In the genomic region with DNA sequence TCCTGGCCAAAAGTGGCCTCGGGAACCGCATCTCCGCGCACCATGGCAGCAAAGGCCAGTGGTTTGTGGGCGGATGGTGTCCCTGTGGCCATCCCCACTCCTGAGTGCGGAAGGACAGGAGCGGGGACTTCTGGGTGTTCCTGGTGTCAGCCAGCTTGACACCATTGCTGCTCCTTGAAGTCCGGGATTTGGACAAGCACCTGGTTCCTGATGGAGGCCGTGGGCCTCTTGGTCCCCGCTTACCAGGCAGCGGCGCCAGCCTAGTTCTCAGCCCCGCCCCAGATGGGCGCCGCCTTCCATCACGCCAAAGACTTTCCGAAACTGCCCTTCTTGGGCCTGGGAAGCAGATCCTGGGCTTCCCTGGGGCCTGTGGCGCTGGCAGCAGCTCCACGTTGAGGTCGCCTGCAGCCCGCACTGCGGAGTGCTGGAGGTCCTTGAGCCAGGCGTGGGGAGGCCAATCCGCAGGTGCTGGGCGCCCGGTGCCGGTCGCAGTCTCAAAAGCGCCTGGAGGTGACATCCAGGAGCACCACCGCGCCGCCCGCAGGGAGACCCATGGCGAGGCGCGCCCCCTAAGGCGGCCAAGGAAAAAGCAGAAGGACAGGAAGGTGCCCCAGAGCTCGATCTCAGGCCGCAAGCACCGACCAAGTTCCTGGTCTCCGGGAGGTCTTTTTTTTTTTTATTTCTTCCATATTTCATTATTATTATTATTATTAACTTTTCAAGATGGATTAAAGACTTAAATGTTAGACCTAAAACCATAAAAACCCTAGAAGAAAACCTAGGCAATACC, we compare ENCODE assay signal across 12 cellular contexts. TPM values are rescaled to one million over a fixed set of nuclear protein-coding genes. Genes with fewer than 3 reads are reported as not detected.
DNase-seq lines count a peak whose midpoint lies in the region; ATAC-seq, FAIRE-seq and TF ChIP-seq lines count a peak whose summit lies in the region.
"Not testable (repeated sequence)": the region's sequence is repeated elsewhere in the genome, so short reads cannot be mapped to it uniquely, and the experiment has no call there.
"Had no signal": no experiment of that assay in that cellular context is flagged by ENCODE, and none has a peak within 500 bp of the region (broad histone marks: within the 10 kb centered on the region; RNA-seq: fewer than 3 reads in every experiment).

No MANE protein-coding gene starts in this region.

- ATAC-seq in left ventricle myocardium superior; aorta (ENCODE audit: low FRiP score): not testable (repeated sequence)

- not testable (repeated sequence) for H3K4me1 ChIP-seq in kidney (ENCODE audit: control insufficient read depth in 1 of 2, insufficient read depth in 1 of 2, low read depth in 1 of 2, low read length in 2 of 2); sigmoid colon; aorta (ENCODE audit: control insufficient read depth in 1 of 2, insufficient read depth in 2 of 2, low read length in 2 of 2)

- not testable (repeated sequence) for H3K27me3 ChIP-seq in sigmoid colon; aorta (ENCODE audit: control insufficient read depth in 1 of 2, insufficient read depth in 2 of 2, low read length in 1 of 2)

- peak; percentile 1 for DNase-seq in GM13976 (ENCODE audit: low spot score)
- DNase-seq in activated CD4-positive, CD25-positive, alpha-beta regulatory T cell treated with anti-CD3 and anti-CD28 coated beads, Interleukin-2, amount 50 U/mL, for 72 hours, result peak; percentile 27
- DNase-seq in coronary artery (ENCODE audit: low spot score), result peak; percentile 54
- DNase-seq in left ventricle myocardium superior, result peak; percentile 14
- peak; percentile 73 for DNase-seq in kidney
- peak; percentile 88 for DNase-seq in osteocyte (ENCODE audit: extremely low spot score, unreplicated experiment)
- DNase-seq in sigmoid colon, result peak; percentile 44
- DNase-seq in aorta, result peak; percentile 48 to 70

- 77 to 88% methylated on average over 33 to 35 of the region's 41 CpGs for WGBS in sigmoid colon, 2 donors
- 66% methylated on average over 30 to 35 of the region's 41 CpGs for WGBS in aorta, 2 donors

- not testable (repeated sequence) for TF ChIP-seq EP300 in sigmoid colon (IDR thresholded peaks at IDR 0.05)

- H3K4me3 Mint-ChIP-seq in osteocyte (ENCODE audit: unreplicated experiment), result not testable (repeated sequence)

- H3K4me1 Mint-ChIP-seq in osteocyte (ENCODE audit: unreplicated experiment), result not testable (repeated sequence)

- H3K27ac ChIP-seq in coronary artery; kidney (ENCODE audit: low read depth in 2 of 2, low read length in 2 of 2); sigmoid colon; aorta (ENCODE audit: low read depth in 1 of 2, low read length in 2 of 2): not testable (repeated sequence)

- intact Hi-C loops in left ventricle myocardium superior (cut with micrococcal nuclease); kidney (cut with DNase I); sigmoid colon (cut with DNase I); aorta (cut with DNase I): not testable (repeated sequence)

- not testable (repeated sequence) for TF ChIP-seq CTCF in GM13976 (IDR thresholded peaks at IDR 0.05; ENCODE audit: borderline replicate concordance, control extremely low read depth, extremely low read depth, insufficient read depth, missing control alignments); coronary artery (IDR thresholded peaks at IDR 0.05); kidney (IDR thresholded peaks at IDR 0.05; ENCODE audit: borderline replicate concordance, extremely low read depth, insufficient read depth); osteocyte (IDR thresholded peaks at IDR 0.05); sigmoid colon (IDR thresholded peaks at IDR 0.05)

- not testable (repeated sequence) for FAIRE-seq in kidney (lab: Jason Lieb, UNC)

- not testable (repeated sequence) for H3K4me3 ChIP-seq in coronary artery; kidney (ENCODE audit: low read length in 2 of 2); sigmoid colon; aorta (ENCODE audit: low read length in 2 of 2)

- not testable (repeated sequence) for H3K9me3 Mint-ChIP-seq in osteocyte (ENCODE audit: unreplicated experiment)

- H3K36me3 ChIP-seq in kidney (ENCODE audit: control insufficient read depth in 1 of 2, insufficient read depth in 2 of 2, low read length in 2 of 2); sigmoid colon; aorta (ENCODE audit: control insufficient read depth in 1 of 2, insufficient read depth in 2 of 2, low read length in 1 of 2): not testable (repeated sequence)

- H3K9ac ChIP-seq in kidney (ENCODE audit: low read length in 2 of 2), result not testable (repeated sequence)

- H3K36me3 Mint-ChIP-seq in osteocyte (ENCODE audit: unreplicated experiment), result not testable (repeated sequence)

- H3K27me3 Mint-ChIP-seq in osteocyte (ENCODE audit: unreplicated experiment), result not testable (repeated sequence)

- not testable (repeated sequence) for H3K27ac Mint-ChIP-seq in osteocyte (ENCODE audit: unreplicated experiment)

- in situ Hi-C loops in GM13976 (cut with MboI; ENCODE audit: low sequenced_read_pairs, unreplicated experiment), result not testable (repeated sequence)

- not testable (repeated sequence) for H3K9me3 ChIP-seq in kidney (ENCODE audit: control insufficient read depth in 1 of 2, low read length in 2 of 2); sigmoid colon; aorta (ENCODE audit: control insufficient read depth, low read length)

- not testable (repeated sequence) for TF ChIP-seq POLR2A in sigmoid colon (IDR thresholded peaks at IDR 0.05)

RNA-seq across cellular contexts. Expression of a gene that starts 59.5 kb away (rescaled TPM):
- total RNA-seq in left ventricle myocardium superior (not detected), kidney (not detected), osteocyte (not detected in 2 replicates), sigmoid colon (under 1 TPM in 1 of 4 donors, not detected in 3; 0.33 TPM), aorta (not detected)
- polyA plus RNA-seq in kidney (ENCODE audit: insufficient read depth, low read depth, low replicate concordance) (not detected), sigmoid colon (under 1 TPM in 2 of 3 donors, not detected in 1; 0.03 to 0.60 TPM), aorta (not detected)
- total RNA-seq: Calu3; CD4-positive, alpha-beta T cell; G401; GM23248 had no signal
- polyA plus RNA-seq: GM23248 had no signal

Comparison
In these comparisons a context has a peak if more than half of its experiments do, and no peak if none do; other contexts are left out.
1. DNase-seq: peak in every context shown above with its lines; median percentile 88 in osteocyte; 73 in kidney; 59 in aorta; 54 in coronary artery; 44 in sigmoid colon; 27 in activated CD4-positive, CD25-positive, alpha-beta regulatory T cell treated with anti-CD3 and anti-CD28 coated beads, Interleukin-2, amount 50 U/mL, for 72 hours; 14 in left ventricle myocardium superior; 1 in GM13976.